Comparison of ENCODE assay signal across 8 cellular contexts in the genomic region with DNA sequence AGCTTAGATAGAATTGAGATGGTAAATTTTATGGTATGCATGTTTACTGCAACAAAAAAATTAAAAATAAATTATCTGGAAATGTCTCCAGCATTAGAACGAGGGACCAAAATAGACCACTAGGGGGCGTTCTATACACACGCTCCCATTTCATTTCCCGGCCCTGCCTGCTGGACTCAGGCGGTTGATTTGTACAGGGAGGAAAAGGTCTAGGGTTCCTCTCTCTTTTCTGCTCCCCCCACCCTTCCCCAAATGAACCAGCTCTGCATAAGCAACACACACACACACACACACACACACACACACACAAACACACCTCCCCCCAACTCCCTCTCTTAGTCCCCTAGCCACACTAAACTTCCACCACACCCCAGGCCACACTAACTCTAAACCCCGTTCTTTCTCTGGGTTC. TPM values are rescaled to one million over a fixed set of nuclear protein-coding genes. Genes with fewer than 3 reads are reported as not detected.
DNase-seq lines count a peak whose midpoint lies in the region; ATAC-seq and TF ChIP-seq lines count a peak whose summit lies in the region.

No MANE protein-coding gene starts in this region.

- H3K79me2 ChIP-seq in smooth muscle cell (ENCODE audit: low read depth): no peaks in the 10 kb centered on the region

- 17% methylated on average over 6 of the region's 6 CpGs for WGBS in smooth muscle cell (ENCODE audit: low lambda C conversion rate)

- peaks cover 3% of the 10 kb centered on the region for H3K27me3 Mint-ChIP-seq in T-helper 17 cell

- H3K4me1 Mint-ChIP-seq in T-helper 17 cell: peaks cover 18% of the 10 kb centered on the region

- no peak overlapping the region for H3K4me2 ChIP-seq in smooth muscle cell

- no peaks in the 10 kb centered on the region for H3K4me1 ChIP-seq in smooth muscle cell (ENCODE audit: low read depth)

- TF ChIP-seq CTCF in smooth muscle cell (IDR thresholded peaks at IDR 0.05; ENCODE audit: borderline replicate concordance, insufficient read depth, poor library complexity, severe bottlenecking): peak; percentile 79

- H3K4me3 Mint-ChIP-seq in T-helper 17 cell: peak overlapping the region; percentile 25

- H3K27me3 ChIP-seq in smooth muscle cell (ENCODE audit: low read depth): peaks cover 51% of the 10 kb centered on the region

- no peaks in the 10 kb centered on the region for H4K20me1 ChIP-seq in smooth muscle cell (ENCODE audit: low read depth)

- no peaks in the 10 kb centered on the region for H3F3A ChIP-seq in smooth muscle cell (ENCODE audit: low read depth)

- H2AFZ ChIP-seq in smooth muscle cell (ENCODE audit: low read depth): no peak overlapping the region

- DNase-seq in NCI-H1436 (lab: John Stamatoyannopoulos, UW): peak; percentile 68
- DNase-seq in NCI-H1436 treated with DMSO at 0.1 percent for 48 hours (lab: John Stamatoyannopoulos, UW): no peak
- DNase-seq in NCI-H146 treated with DMSO at 0.1 percent for 48 hours (lab: John Stamatoyannopoulos, UW; ENCODE audit: unreplicated experiment): peak; percentile 51
- peak in 2 of 3 donors; percentile 32 to 53 for DNase-seq in T-helper 17 cell
- DNase-seq in anterior cingulate cortex (lab: John Stamatoyannopoulos, UW): peak in 38 of 58 donors; percentile 6 to 67 (median 26)
- DNase-seq in hippocampal formation (lab: John Stamatoyannopoulos, UW): peak; percentile 38 to 70
- DNase-seq in smooth muscle cell (lab: John Stamatoyannopoulos, UW; ENCODE audit: unreplicated experiment): no peak

- H3K27ac Mint-ChIP-seq in T-helper 17 cell: no peak overlapping the region

- H3K9ac ChIP-seq in smooth muscle cell (ENCODE audit: low read depth): no peak overlapping the region

- no peaks in the 10 kb centered on the region for H3K9me3 ChIP-seq in T-helper 17 cell (ENCODE audit: control insufficient read depth, low read length, poor library complexity, severe bottlenecking)
- H3K9me3 ChIP-seq in smooth muscle cell (replicated peaks; ENCODE audit: low read depth): no peaks in the 10 kb centered on the region

- ATAC-seq in T-helper 17 cell (peak; percentile 79), GM18909 (IDR thresholded peaks at IDR 0.05; ENCODE audit: poor library complexity, unreplicated experiment) (no peak)

- H3K36me3 ChIP-seq in smooth muscle cell (ENCODE audit: low read depth): no peaks in the 10 kb centered on the region

- H3K27ac ChIP-seq in smooth muscle cell (ENCODE audit: low read depth): no peak overlapping the region

- no peak overlapping the region for H3K4me3 ChIP-seq in smooth muscle cell

- H3K36me3 Mint-ChIP-seq in T-helper 17 cell (ENCODE audit: low read depth): no peaks in the 10 kb centered on the region

RNA-seq across cellular contexts. Expression of gene DTX1, which starts 7.8 kb away (rescaled TPM):
- 10 to 100 TPM; 20.7 to 27.7 TPM for total RNA-seq in T-helper 17 cell
- 0.09 and 0.13 TPM in 2 replicates for total RNA-seq in smooth muscle cell
- 1.1 TPM in 1 of 2 replicates, not detected in the other for polyA plus RNA-seq in smooth muscle cell

Comparison
In these comparisons a context has a peak if more than half of its experiments do, and no peak if none do; other contexts are left out.
1. DNase-seq: peak in NCI-H1436 (single experiment), NCI-H146 treated with DMSO at 0.1 percent for 48 hours (single experiment), T-helper 17 cell (2 of 3), anterior cingulate cortex (38 of 58) and hippocampal formation (2 of 2); none in NCI-H1436 treated with DMSO at 0.1 percent for 48 hours (single experiment) and smooth muscle cell (single experiment).
2. RNA of gene DTX1, which starts 7.8 kb away (total RNA-seq): 20.7 to 27.7 TPM in T-helper 17 cell; 0.09 to 0.13 TPM in smooth muscle cell; every median in the first group is over 10 times any median in the second.